Comparison of ENCODE assay signal across 1 cellular context in the genomic region with DNA sequence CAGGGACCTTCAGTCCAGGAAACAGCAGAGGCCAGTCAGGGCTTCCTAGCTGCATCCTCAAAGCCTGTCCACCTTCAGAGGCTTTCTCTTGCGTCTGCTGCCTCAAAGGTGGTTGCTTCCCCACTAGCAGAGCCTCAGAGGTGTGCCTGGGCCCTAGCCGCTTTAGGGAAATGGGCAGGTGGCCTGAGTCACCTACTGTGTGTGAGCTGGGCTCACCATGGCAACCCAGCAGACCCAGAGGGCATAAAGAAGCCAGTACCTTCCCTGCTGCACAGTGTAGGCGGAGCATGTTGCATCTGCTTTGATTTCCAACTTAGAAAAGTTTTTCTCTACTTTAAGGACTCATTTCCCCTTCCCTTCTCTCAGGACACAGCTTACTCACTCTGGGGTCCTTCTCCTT.
TF ChIP-seq lines count a peak whose summit lies in the region.

No MANE protein-coding gene starts in this region.

TF ChIP-seq in GM12878, 131 proteins besides CTCF, POLR2A, EP300 and RAD21 (continued from another document):
- TF ChIP-seq NBN (IDR thresholded peaks at IDR 0.05), result no peak
- no peak for TF ChIP-seq POU2F2 (IDR thresholded peaks at IDR 0.05; ENCODE audit: borderline replicate concordance, low read depth, low read length)
- no peak for TF ChIP-seq KAT2A (conservative IDR thresholded peaks at IDR 0.05; ENCODE audit: control insufficient read depth, low read depth, low read length)
